19 cellular contexts compared by ENCODE assay signal in genomic region chr3:52396011-52396906, GRCh38. TPM values are rescaled to one million over a fixed set of nuclear protein-coding genes. Genes with fewer than 3 reads are reported as not detected.
A peak's percentile ranks its signal among the peaks of the same experiment; 100 is the strongest.
DNase-seq lines count a peak whose midpoint lies in the region; ATAC-seq, FAIRE-seq and TF ChIP-seq lines count a peak whose summit lies in the region.
"Had no signal": no experiment of that assay in that cellular context is flagged by ENCODE, and none has a peak within 500 bp of the region (broad histone marks: within the 10 kb centered on the region; RNA-seq: fewer than 3 reads in every experiment).

No MANE protein-coding gene starts in this region.

- TF ChIP-seq CTCF in HEK293 (tag by site-specific recombination; IDR thresholded peaks at IDR 0.05) (no peak), RWPE2 (IDR thresholded peaks at IDR 0.05; ENCODE audit: poor library complexity, severe bottlenecking) (no peak), kidney (IDR thresholded peaks at IDR 0.05; ENCODE audit: borderline replicate concordance, extremely low read depth, insufficient read depth) (no peak), spleen (IDR thresholded peaks at IDR 0.05 in 8 of 11, conservative IDR thresholded peaks at IDR 0.05 in 3 of 11) (no peak)

- H3K4me3 ChIP-seq in HEK293 (ENCODE audit: low read depth, low read length) (no peak overlapping the region), RWPE2 (ENCODE audit: severe bottlenecking) (no peak overlapping the region), kidney (ENCODE audit: low read length in 2 of 2) (no peak overlapping the region), spleen (no peak overlapping the region)

- H3K4me1 ChIP-seq in HEK293 (ENCODE audit: control insufficient read depth, insufficient read depth, low read length) (no peaks in the 10 kb centered on the region), RWPE2 (ENCODE audit: insufficient read depth, poor library complexity, severe bottlenecking) (no peaks in the 10 kb centered on the region), kidney (ENCODE audit: control insufficient read depth in 1 of 2, insufficient read depth in 1 of 2, low read depth in 1 of 2, low read length in 2 of 2) (no peaks in the 10 kb centered on the region), spleen (no peaks in the 10 kb centered on the region)

- H3K27me3 ChIP-seq in RWPE2 (ENCODE audit: insufficient read depth, poor library complexity, severe bottlenecking) (no peaks in the 10 kb centered on the region), spleen (replicated peaks in 1 of 7) (no peaks in the 10 kb centered on the region)

- intact Hi-C loops in kidney (cut with DNase I) (no loop called here), spleen (cut with DNase I; ENCODE audit: low total_unique reads) (no loop called here)

- ATAC-seq in RWPE2 (ENCODE audit: low read depth) = no peak

- H3K36me3 ChIP-seq in HEK293 (ENCODE audit: control insufficient read depth in 2 of 2, insufficient read depth in 1 of 2, low read length in 2 of 2) (peaks cover 0 to 35% of the 10 kb centered on the region in 2 experiments; a peak in 1 of 3 replicates), RWPE2 (ENCODE audit: low read depth) (peaks cover 6% of the 10 kb centered on the region; the same call in 1 of the 2 replicates), kidney (ENCODE audit: control insufficient read depth in 1 of 2, insufficient read depth in 2 of 2, low read length in 2 of 2) (peaks cover 12 to 19% of the 10 kb centered on the region in 2 donors), spleen (peaks cover 0 to 95% (median 40%) of the 10 kb centered on the region in 6 donors)

- CTCF ChIA-PET in HEK293 (lab: Yijun Ruan, JAX) = interaction anchor here (0.7 kb wide), 1 partner anchor 17 kb away, joined by 3 read pairs; no protein-coding TSS in a partner anchor

- POLR2A ChIA-PET in HEK293 (lab: Yijun Ruan, JAX) = interaction anchor here (0.7 kb wide), 1 partner anchor 174 kb away, joined by 5 read pairs; no protein-coding TSS in a partner anchor

- TF ChIP-seq POLR2A in spleen (IDR thresholded peaks at IDR 0.05) = no peak

- no peak overlapping the region for H3K9ac ChIP-seq in kidney (ENCODE audit: low read length in 2 of 2)

- H3K27ac ChIP-seq in HEK293 (ENCODE audit: extremely low read depth, low read depth, low read length) = no peak overlapping the region
- no peak overlapping the region for H3K27ac ChIP-seq in RWPE2 (ENCODE audit: poor library complexity, severe bottlenecking)
- no peak overlapping the region for H3K27ac ChIP-seq in kidney (ENCODE audit: low read depth in 2 of 2, low read length in 2 of 2)
- H3K27ac ChIP-seq in spleen = no peak overlapping the region

- DNase-seq in RWPE2 (ENCODE audit: low spot score) (peak; percentile 42), kidney (peak; percentile 57), spleen (peak; percentile 68), NCI-H146 treated with DMSO at 0.1 percent for 48 hours (lab: John Stamatoyannopoulos, UW; ENCODE audit: unreplicated experiment) (no peak), NCI-H1105 (lab: John Stamatoyannopoulos, UW) (no peak), hippocampal formation (lab: John Stamatoyannopoulos, UW) (no peak)
- DNase-seq: ACHN, C1 segment of cervical spinal cord, KBM-7, NCI-H187, NCI-H2107, NCI-H510A, NCI-H774, OCI-M1 had no signal

- 92 to 96% (median 95%) methylated on average over 20 to 25 of the region's 25 CpGs for whole genome bisulfite sequencing in spleen, 5 donors

- H3K9me3 ChIP-seq in HEK293 (ENCODE audit: control insufficient read depth, insufficient read depth, low read depth, low read length) (no peaks in the 10 kb centered on the region), RWPE2 (ENCODE audit: severe bottlenecking) (no peaks in the 10 kb centered on the region), kidney (ENCODE audit: control insufficient read depth in 1 of 2, low read length in 2 of 2) (no peaks in the 10 kb centered on the region), spleen (no peaks in the 10 kb centered on the region)

- FAIRE-seq in kidney (lab: Jason Lieb, UNC) = no peak
- FAIRE-seq: D721Med, GM12892, GM18507, H1 had no signal

TF ChIP-seq in HEK293, 187 proteins besides CTCF, POLR2A, EP300 and RAD21:
- TF ChIP-seq ZNF658 (tag by site-specific recombination; IDR thresholded peaks at IDR 0.05) (no peak), ZNF530 (tag by site-specific recombination; IDR thresholded peaks at IDR 0.05; ENCODE audit: low read depth) (no peak), ZNF335 (tag by site-specific recombination; conservative IDR thresholded peaks at IDR 0.05) (no peak), SCRT2 (tag by site-specific recombination; IDR thresholded peaks at IDR 0.05) (0 out of 2 replicates have a peak, but pooled peaks have one; percentile 27)

RNA-seq across cellular contexts. Expression of gene BAP1, which starts 13.5 kb away (rescaled TPM):
- total RNA-seq in kidney = 72.5 TPM
- polyA plus RNA-seq in kidney (ENCODE audit: insufficient read depth, low read depth, low replicate concordance) = 61.6 TPM
- total RNA-seq in spleen = 10 to 100 TPM; 68.1 to 82.8 (median 72.8) TPM
- polyA plus RNA-seq in spleen = 10 to 100 TPM; 44.4 to 73.7 (median 72.8) TPM

RNA-seq across cellular contexts. Expression of gene PHF7, which starts 14.2 kb away (rescaled TPM):
- total RNA-seq in kidney (8.8 TPM), spleen (10 to 100 TPM in 1 of 7 donors, 1 to 10 TPM in 6; 4.4 to 14.2 (median 8.6) TPM)
- polyA plus RNA-seq in kidney (ENCODE audit: insufficient read depth, low read depth, low replicate concordance) (3.9 TPM), spleen (1 to 10 TPM; 4.6 to 7.3 (median 4.8) TPM)

RNA-seq across cellular contexts. Expression of gene SEMA3G, which starts 48.6 kb away (rescaled TPM):
- total RNA-seq in kidney (25.7 TPM), spleen (10 to 100 TPM in 5 of 7 donors, 1 to 10 TPM in 2; 7.9 to 20.2 (median 10.8) TPM)
- polyA plus RNA-seq in kidney (ENCODE audit: insufficient read depth, low read depth, low replicate concordance) (28.2 TPM), spleen (1 to 10 TPM; 1.0 to 7.8 (median 3.5) TPM)

RNA-seq across cellular contexts. Expression of gene TNNC1, which starts 57.6 kb away (rescaled TPM):
- total RNA-seq in kidney = 2.2 TPM
- polyA plus RNA-seq in kidney (ENCODE audit: insufficient read depth, low read depth, low replicate concordance) = 86.6 TPM
- 1 to 10 TPM in 6 of 7 donors, under 1 TPM in 1; 0.74 to 2.2 (median 1.6) TPM for total RNA-seq in spleen
- 1 to 10 TPM; 2.2 to 5.8 (median 4.4) TPM for polyA plus RNA-seq in spleen

RNA-seq across cellular contexts. Expression of gene NISCH, which starts 59.1 kb away (rescaled TPM):
- total RNA-seq in kidney (98.7 TPM), spleen (10 to 100 TPM; 72.5 to 92.7 (median 86.2) TPM)
- polyA plus RNA-seq in kidney (ENCODE audit: insufficient read depth, low read depth, low replicate concordance) (36.1 TPM), spleen (10 to 100 TPM; 18.9 to 45.1 (median 41.7) TPM)

Comparison
In these comparisons a context has a peak if more than half of its experiments do, and no peak if none do; other contexts are left out.
1. DNase-seq: peak in RWPE2 (single experiment), kidney (single experiment) and spleen (single experiment); none in NCI-H146 treated with DMSO at 0.1 percent for 48 hours (single experiment), NCI-H1105 (single experiment) and hippocampal formation (0 of 2).